ENCODE assay signal across 11 cellular contexts in the genomic region with DNA sequence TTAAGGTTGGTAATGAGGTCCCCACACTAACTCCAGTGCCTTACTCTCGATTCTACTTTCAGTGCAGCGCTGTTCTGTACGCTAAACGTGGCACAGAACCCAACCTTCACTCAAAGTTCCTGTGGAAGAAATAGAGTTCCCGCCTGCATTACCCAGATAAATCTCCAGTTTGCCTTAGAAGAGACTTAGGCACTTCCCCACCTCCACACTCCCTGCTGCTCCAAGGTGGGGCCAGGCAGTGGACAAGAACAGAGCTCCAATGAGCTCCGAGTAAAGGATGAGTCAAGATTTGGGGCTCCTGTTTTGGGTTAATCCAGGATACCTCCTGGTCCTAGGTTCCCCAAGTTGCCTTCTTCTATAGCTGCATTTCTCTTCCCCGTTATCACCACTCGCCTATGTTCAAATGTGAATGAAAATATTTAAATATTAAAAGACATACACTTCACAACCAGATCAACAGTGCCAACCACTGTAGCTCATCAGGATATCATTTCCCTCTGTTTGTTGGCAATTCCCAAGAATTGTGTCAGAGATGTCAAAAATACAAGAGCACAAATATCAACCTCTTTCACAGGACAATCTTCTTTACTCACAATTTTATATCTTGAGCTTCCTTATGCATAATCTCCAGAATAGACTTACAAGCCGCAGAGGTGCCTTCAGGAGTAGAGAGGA. TPM values are rescaled to one million over a fixed set of nuclear protein-coding genes. Genes with fewer than 3 reads are reported as not detected.
DNase-seq lines count a peak whose midpoint lies in the region; ATAC-seq and TF ChIP-seq lines count a peak whose summit lies in the region.
"Had no signal": no experiment of that assay in that cellular context is flagged by ENCODE, and none has a peak within 500 bp of the region (broad histone marks: within the 10 kb centered on the region; RNA-seq: fewer than 3 reads in every experiment).

No MANE protein-coding gene starts in this region.

- no peak for TF ChIP-seq EP300 in upper lobe of left lung (IDR thresholded peaks at IDR 0.05)

- H3K36me3 Mint-ChIP-seq in MCF 10A (ENCODE audit: insufficient read depth, unreplicated experiment) (peaks cover 17% of the 10 kb centered on the region), WTC11 (peaks cover 68% of the 10 kb centered on the region)

- peak overlapping the region; percentile 68 for H3K4me3 Mint-ChIP-seq in MCF 10A (ENCODE audit: unreplicated experiment)
- no peak overlapping the region for H3K4me3 Mint-ChIP-seq in WTC11

- TF ChIP-seq POLR2A in breast epithelium (IDR thresholded peaks at IDR 0.05) = no peak
- TF ChIP-seq POLR2A in upper lobe of left lung (IDR thresholded peaks at IDR 0.05) = no peak

- H3K27ac Mint-ChIP-seq in MCF 10A (ENCODE audit: low read depth, unreplicated experiment) (peak overlapping the region; percentile 90), WTC11 (peak overlapping the region; percentile 27; the same call in 1 of the 2 replicates)

- H3K9me3 Mint-ChIP-seq in MCF 10A (ENCODE audit: unreplicated experiment) (no peaks in the 10 kb centered on the region), WTC11 (no peaks in the 10 kb centered on the region)

- H3K27ac ChIP-seq in breast epithelium = no peak overlapping the region
- peak overlapping the region in 2 of 4 donors; percentile 4 to 7 for H3K27ac ChIP-seq in upper lobe of left lung
- no peak overlapping the region for H3K27ac ChIP-seq in SJCRH30
- H3K27ac ChIP-seq: psoas muscle had no signal

- POLR2A ChIA-PET in MCF 10A (lab: Yijun Ruan, JAX) (interaction anchor here (0.5 to 8.0 kb wide), 18 partner anchors 11 to 494 kb away, joined by 3 to 88 read pairs (median 4); partner anchors contain the start of gene MALSU1), WTC11 (lab: Charles Lee) (no interaction called here)

- BruUV-seq in MCF 10A (replicated peaks; lab: Mats Ljungman, UMichigan) = TSS peak; percentile 68

- no peaks in the 10 kb centered on the region for H3K9me3 ChIP-seq in breast epithelium
- H3K9me3 ChIP-seq in upper lobe of left lung = no peaks in the 10 kb centered on the region
- H3K9me3 ChIP-seq in SJCRH30 (replicated peaks) = 0 out of 2 replicates have a peak, but pooled peaks cover 2% of the 10 kb centered on the region
- H3K9me3 ChIP-seq: psoas muscle had no signal

- 66 to 75% methylated on average over 9 of the region's 9 CpGs for WGBS in upper lobe of left lung, 2 donors

- DNase-seq in MCF 10A (ENCODE audit: unreplicated experiment) = no peak
- DNase-seq in breast epithelium (ENCODE audit: low spot score in 2 of 2) = no peak
- DNase-seq in WTC11 (ENCODE audit: low spot score) = no peak
- DNase-seq in foreskin fibroblast = peak; percentile 21 to 43
- DNase-seq in upper lobe of left lung = no peak
- DNase-seq in SJCRH30 = no peak
- DNase-seq: NCI-H1048; NK-92 treated with Interleukin-12 subunit alpha and Interleukin-12 subunit beta, amount 100 ng/mL, for 24 hours; psoas muscle had no signal

- H3K36me3 ChIP-seq in breast epithelium (no peaks in the 10 kb centered on the region), upper lobe of left lung (no peaks in the 10 kb centered on the region), SJCRH30 (peaks cover 82% of the 10 kb centered on the region)

- H3K4me1 ChIP-seq in breast epithelium (no peaks in the 10 kb centered on the region), upper lobe of left lung (peaks cover 0 to 10% (median 3%) of the 10 kb centered on the region in 4 donors), SJCRH30 (peaks cover 2% of the 10 kb centered on the region; the same call in 1 of the 2 replicates)
- H3K4me1 ChIP-seq: psoas muscle had no signal

- TF ChIP-seq CTCF in MCF 10A (IDR thresholded peaks at IDR 0.05; ENCODE audit: unreplicated experiment) (no peak), breast epithelium (IDR thresholded peaks at IDR 0.05) (no peak), WTC11 (IDR thresholded peaks at IDR 0.05) (no peak), foreskin fibroblast (IDR thresholded peaks at IDR 0.05; ENCODE audit: low read depth, low read length) (no peak), upper lobe of left lung (IDR thresholded peaks at IDR 0.05) (no peak)

- peaks cover 0 to 7% of the 10 kb centered on the region in 2 donors for H3K27me3 ChIP-seq in breast epithelium
- H3K27me3 ChIP-seq in upper lobe of left lung = no peaks in the 10 kb centered on the region
- H3K27me3 ChIP-seq in SJCRH30 = no peaks in the 10 kb centered on the region

- H3K27me3 Mint-ChIP-seq in MCF 10A (ENCODE audit: insufficient read depth, unreplicated experiment) (no peaks in the 10 kb centered on the region), WTC11 (ENCODE audit: low read depth) (no peaks in the 10 kb centered on the region)

- H3K4me3 ChIP-seq in breast epithelium (no peak overlapping the region), foreskin fibroblast (ENCODE audit: low read depth in 1 of 2, low read length in 2 of 2) (peak overlapping the region in 1 of 2 donors; percentile 18), upper lobe of left lung (peak overlapping the region in 3 of 4 donors; percentile 6 to 32 (median 15)), SJCRH30 (no peak overlapping the region)

- no peak for ATAC-seq in WTC11
- no peak for ATAC-seq in upper lobe of left lung (ENCODE audit: low FRiP score in 2 of 2)
- no peak for ATAC-seq in HG03460 (IDR thresholded peaks at IDR 0.05; ENCODE audit: unreplicated experiment)
- ATAC-seq in HG03159 (IDR thresholded peaks at IDR 0.05; ENCODE audit: unreplicated experiment) = no peak
- ATAC-seq: psoas muscle had no signal

- intact Hi-C loops in MCF 10A (cut with micrococcal nuclease) (no loop called here), breast epithelium (cut with DNase I; ENCODE audit: low total_unique reads) (no loop called here)

- CTCF ChIA-PET in MCF 10A (lab: Yijun Ruan, JAX) = interaction anchor here (0.9 to 3.2 kb wide), 6 partner anchors 11 to 200 kb away, joined by 3 to 21 read pairs (median 4); no protein-coding TSS in a partner anchor
- CTCF ChIA-PET in WTC11 (lab: Charles Lee) = no interaction called here

- H3K4me1 Mint-ChIP-seq in MCF 10A (ENCODE audit: insufficient read depth, unreplicated experiment) = peaks cover 28% of the 10 kb centered on the region
- peaks cover 9% of the 10 kb centered on the region for H3K4me1 Mint-ChIP-seq in WTC11

TF ChIP-seq in WTC11, 78 proteins besides CTCF, POLR2A, EP300 and RAD21 (continues in another document):
- TF ChIP-seq JUN (CRISPR knock-in tag; IDR thresholded peaks at IDR 0.05) = no peak
- no peak for TF ChIP-seq MYBL2 (CRISPR knock-in tag; IDR thresholded peaks at IDR 0.05)
- no peak for TF ChIP-seq ELF4 (CRISPR knock-in tag; IDR thresholded peaks at IDR 0.05; ENCODE audit: low read depth)
- no peak for TF ChIP-seq FOXJ3 (CRISPR knock-in tag; IDR thresholded peaks at IDR 0.05; ENCODE audit: borderline replicate concordance)
- no peak for TF ChIP-seq USF1 (CRISPR knock-in tag; IDR thresholded peaks at IDR 0.05)
- TF ChIP-seq IRF2 (CRISPR knock-in tag; IDR thresholded peaks at IDR 0.05; ENCODE audit: borderline replicate concordance, low read depth) = no peak
- no peak for TF ChIP-seq E2F4 (CRISPR knock-in tag; IDR thresholded peaks at IDR 0.05; ENCODE audit: borderline replicate concordance, low read depth)
- TF ChIP-seq, protein P1, sequence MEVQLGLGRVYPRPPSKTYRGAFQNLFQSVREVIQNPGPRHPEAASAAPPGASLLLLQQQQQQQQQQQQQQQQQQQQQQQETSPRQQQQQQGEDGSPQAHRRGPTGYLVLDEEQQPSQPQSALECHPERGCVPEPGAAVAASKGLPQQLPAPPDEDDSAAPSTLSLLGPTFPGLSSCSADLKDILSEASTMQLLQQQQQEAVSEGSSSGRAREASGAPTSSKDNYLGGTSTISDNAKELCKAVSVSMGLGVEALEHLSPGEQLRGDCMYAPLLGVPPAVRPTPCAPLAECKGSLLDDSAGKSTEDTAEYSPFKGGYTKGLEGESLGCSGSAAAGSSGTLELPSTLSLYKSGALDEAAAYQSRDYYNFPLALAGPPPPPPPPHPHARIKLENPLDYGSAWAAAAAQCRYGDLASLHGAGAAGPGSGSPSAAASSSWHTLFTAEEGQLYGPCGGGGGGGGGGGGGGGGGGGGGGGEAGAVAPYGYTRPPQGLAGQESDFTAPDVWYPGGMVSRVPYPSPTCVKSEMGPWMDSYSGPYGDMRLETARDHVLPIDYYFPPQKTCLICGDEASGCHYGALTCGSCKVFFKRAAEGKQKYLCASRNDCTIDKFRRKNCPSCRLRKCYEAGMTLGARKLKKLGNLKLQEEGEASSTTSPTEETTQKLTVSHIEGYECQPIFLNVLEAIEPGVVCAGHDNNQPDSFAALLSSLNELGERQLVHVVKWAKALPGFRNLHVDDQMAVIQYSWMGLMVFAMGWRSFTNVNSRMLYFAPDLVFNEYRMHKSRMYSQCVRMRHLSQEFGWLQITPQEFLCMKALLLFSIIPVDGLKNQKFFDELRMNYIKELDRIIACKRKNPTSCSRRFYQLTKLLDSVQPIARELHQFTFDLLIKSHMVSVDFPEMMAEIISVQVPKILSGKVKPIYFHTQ (CRISPR knock-in tag; IDR thresholded peaks at IDR 0.05) = no peak

RNA-seq across cellular contexts. Expression of gene MALSU1, which starts 48.0 kb away (rescaled TPM):
- total RNA-seq in MCF 10A (2022) (64.8 and 78.3 TPM in 2 replicates), breast epithelium (10 to 100 TPM; 40.3 to 48.4 (median 45.0) TPM), WTC11 (2021) (75.2 to 81.5 TPM (median 81.4 TPM) in 3 replicates), upper lobe of left lung (10 to 100 TPM; 30.5 to 63.2 (median 44.6) TPM)
- 86.7 and 89.2 TPM in 2 replicates for total RNA-seq in SJCRH30 (2014; rRNA removed; shearing (Covaris generic))

Comparison
In these comparisons a context has a peak if more than half of its experiments do, and no peak if none do; other contexts are left out.
1. DNase-seq: peak in foreskin fibroblast (2 of 2); none in MCF 10A (single experiment), breast epithelium (0 of 2), WTC11 (single experiment), upper lobe of left lung (0 of 2) and SJCRH30 (0 of 2).
2. H3K4me3 ChIP-seq: peak in upper lobe of left lung (3 of 4); none in breast epithelium (0 of 3) and SJCRH30 (single experiment).